ENCODE assay signal across 13 cellular contexts in genomic region chr20:32479697-32480140, GRCh38.
DNase-seq lines count a peak whose midpoint lies in the region; ATAC-seq and TF ChIP-seq lines count a peak whose summit lies in the region.
"Had no signal": no experiment of that assay in that cellular context is flagged by ENCODE, and none has a peak within 500 bp of the region (broad histone marks: within the 10 kb centered on the region; RNA-seq: fewer than 3 reads in every experiment).

No MANE protein-coding gene starts in this region.

- no peaks in the 10 kb centered on the region for H3K9me3 ChIP-seq in right lobe of liver
- no peaks in the 10 kb centered on the region for H3K9me3 ChIP-seq in sigmoid colon

- WGBS in right lobe of liver (ENCODE audit: insufficient coverage, low coverage, low lambda C conversion rate, missing lambda C conversion rate) = 29% methylated on average over 2 of the region's 2 CpGs
- WGBS in sigmoid colon, 2 donors = 13 to 55% methylated on average over 2 of the region's 2 CpGs

- peaks cover 61% of the 10 kb centered on the region for H3K4me1 Mint-ChIP-seq in WTC11

- H3K36me3 Mint-ChIP-seq in WTC11 = no peaks in the 10 kb centered on the region
- H3K36me3 Mint-ChIP-seq: activated naive CD4-positive, alpha-beta T cell treated with anti-CD3 and anti-CD28 coated beads, Interleukin-2, amount 10 ng/mL, durations not matched to agents 7 days and 5 days had no signal

- H3K27ac ChIP-seq in right lobe of liver = no peak overlapping the region
- H3K27ac ChIP-seq in sigmoid colon = peak overlapping the region in 3 of 4 donors; percentile 93 to 97 (median 95)

- DNase-seq in HuH-7 (ENCODE audit: low spot score) = peak; percentile 30
- DNase-seq in WTC11 (ENCODE audit: low spot score) = no peak
- peak in 2 of 3 donors; percentile 19 to 44 for DNase-seq in right lobe of liver
- DNase-seq in sigmoid colon = peak; percentile 51
- DNase-seq in ureter (ENCODE audit: low spot score) = no peak
- no peak for DNase-seq in stimulated activated CD4-positive, alpha-beta T cell treated with anti-CD3 and anti-CD28 coated beads, Interleukin-4, amount 100 ng/mL, for 1 hour
- DNase-seq: midbrain, NCI-H1092 treated with DMSO at 0.1 percent for 48 hours, NCI-H446 treated with DMSO at 0.1 percent for 48 hours, T-helper 9 cell had no signal

- no peaks in the 10 kb centered on the region for H3K9me3 Mint-ChIP-seq in WTC11
- H3K9me3 Mint-ChIP-seq: activated naive CD4-positive, alpha-beta T cell treated with anti-CD3 and anti-CD28 coated beads, Interleukin-2, amount 10 ng/mL, durations not matched to agents 7 days and 5 days had no signal

- CTCF ChIA-PET in WTC11 (lab: Charles Lee) = interaction anchor here (1.8 kb wide), 1 partner anchor 9 kb away, joined by 4 read pairs; no protein-coding TSS in a partner anchor

- peak overlapping the region; percentile 44 for H3K27ac Mint-ChIP-seq in WTC11
- H3K27ac Mint-ChIP-seq: activated naive CD4-positive, alpha-beta T cell treated with anti-CD3 and anti-CD28 coated beads, Interleukin-2, amount 10 ng/mL, durations not matched to agents 7 days and 5 days had no signal

- no peak for ATAC-seq in WTC11
- ATAC-seq in right lobe of liver = no peak
- ATAC-seq in HG02885 (IDR thresholded peaks at IDR 0.05; ENCODE audit: poor library complexity, unreplicated experiment) = no peak
- no peak for ATAC-seq in HG03460 (IDR thresholded peaks at IDR 0.05; ENCODE audit: unreplicated experiment)

- H3K4me3 ChIP-seq in right lobe of liver = no peak overlapping the region
- no peak overlapping the region for H3K4me3 ChIP-seq in sigmoid colon

- no peak for TF ChIP-seq CTCF in WTC11 (IDR thresholded peaks at IDR 0.05)
- no peak for TF ChIP-seq CTCF in right lobe of liver (IDR thresholded peaks at IDR 0.05)
- TF ChIP-seq CTCF in sigmoid colon (IDR thresholded peaks at IDR 0.05) = no peak

- intact Hi-C loops in right lobe of liver (cut with DNase I) (no loop called here), sigmoid colon (cut with DNase I) (loop anchor here (5.0 kb wide), 1 partner anchor 202 kb away; the partner anchor contains the start of gene KIF3B)

- 0 out of 2 replicates have a peak overlapping the region, but pooled peaks have one; percentile 2 for H3K4me3 Mint-ChIP-seq in WTC11
- H3K4me3 Mint-ChIP-seq: activated naive CD4-positive, alpha-beta T cell treated with anti-CD3 and anti-CD28 coated beads, Interleukin-2, amount 10 ng/mL, durations not matched to agents 7 days and 5 days had no signal

- no peaks in the 10 kb centered on the region for H3K27me3 Mint-ChIP-seq in WTC11 (ENCODE audit: low read depth)

- no peaks in the 10 kb centered on the region for H3K27me3 ChIP-seq in right lobe of liver
- H3K27me3 ChIP-seq in sigmoid colon = no peaks in the 10 kb centered on the region

- POLR2A ChIA-PET in WTC11 (lab: Charles Lee) = no interaction called here

- H3K36me3 ChIP-seq in right lobe of liver = no peaks in the 10 kb centered on the region
- no peaks in the 10 kb centered on the region for H3K36me3 ChIP-seq in sigmoid colon

- TF ChIP-seq EP300 in sigmoid colon (IDR thresholded peaks at IDR 0.05) = no peak

- TF ChIP-seq POLR2A in right lobe of liver (IDR thresholded peaks at IDR 0.05) = no peak
- no peak for TF ChIP-seq POLR2A in sigmoid colon (IDR thresholded peaks at IDR 0.05)

- H3K4me1 ChIP-seq in right lobe of liver = peaks cover 0 to 45% (median 14%) of the 10 kb centered on the region in 4 donors
- H3K4me1 ChIP-seq in sigmoid colon = peaks cover 0 to 88% (median 81%) of the 10 kb centered on the region in 4 donors

TF ChIP-seq in WTC11, 78 proteins besides CTCF, POLR2A, EP300 and RAD21 (continues in another document):
- TF ChIP-seq ZNF263 (CRISPR knock-in tag; IDR thresholded peaks at IDR 0.05; ENCODE audit: low read depth) = no peak
- no peak for TF ChIP-seq CBFB (CRISPR knock-in tag; IDR thresholded peaks at IDR 0.05; ENCODE audit: low read depth)
- no peak for TF ChIP-seq MXD4 (CRISPR knock-in tag; IDR thresholded peaks at IDR 0.05; ENCODE audit: borderline replicate concordance)
- TF ChIP-seq IRF1 (CRISPR knock-in tag; IDR thresholded peaks at IDR 0.05) = no peak
- TF ChIP-seq ZNF281 (CRISPR knock-in tag; IDR thresholded peaks at IDR 0.05) = no peak
- no peak for TF ChIP-seq PRDM15 (CRISPR knock-in tag; IDR thresholded peaks at IDR 0.05)
- no peak for TF ChIP-seq GRHL2 (CRISPR knock-in tag; IDR thresholded peaks at IDR 0.05; ENCODE audit: insufficient replicate concordance, severe bottlenecking)
- no peak for TF ChIP-seq TCF7 (CRISPR knock-in tag; IDR thresholded peaks at IDR 0.05; ENCODE audit: low read depth)
- no peak for TF ChIP-seq SMAD4 (CRISPR knock-in tag; IDR thresholded peaks at IDR 0.05)
- TF ChIP-seq NR1H2 (CRISPR knock-in tag; IDR thresholded peaks at IDR 0.05) = no peak

Comparison
In these comparisons a context has a peak if more than half of its experiments do, and no peak if none do; other contexts are left out.
1. DNase-seq: peak in HuH-7 (single experiment), right lobe of liver (2 of 3) and sigmoid colon (single experiment); none in WTC11 (single experiment), ureter (single experiment) and stimulated activated CD4-positive, alpha-beta T cell treated with anti-CD3 and anti-CD28 coated beads, Interleukin-4, amount 100 ng/mL, for 1 hour (single experiment).
2. H3K27ac ChIP-seq: peak in sigmoid colon (3 of 4); none in right lobe of liver (0 of 3).